ENCODE assay signal across 8 cellular contexts in the genomic region with DNA sequence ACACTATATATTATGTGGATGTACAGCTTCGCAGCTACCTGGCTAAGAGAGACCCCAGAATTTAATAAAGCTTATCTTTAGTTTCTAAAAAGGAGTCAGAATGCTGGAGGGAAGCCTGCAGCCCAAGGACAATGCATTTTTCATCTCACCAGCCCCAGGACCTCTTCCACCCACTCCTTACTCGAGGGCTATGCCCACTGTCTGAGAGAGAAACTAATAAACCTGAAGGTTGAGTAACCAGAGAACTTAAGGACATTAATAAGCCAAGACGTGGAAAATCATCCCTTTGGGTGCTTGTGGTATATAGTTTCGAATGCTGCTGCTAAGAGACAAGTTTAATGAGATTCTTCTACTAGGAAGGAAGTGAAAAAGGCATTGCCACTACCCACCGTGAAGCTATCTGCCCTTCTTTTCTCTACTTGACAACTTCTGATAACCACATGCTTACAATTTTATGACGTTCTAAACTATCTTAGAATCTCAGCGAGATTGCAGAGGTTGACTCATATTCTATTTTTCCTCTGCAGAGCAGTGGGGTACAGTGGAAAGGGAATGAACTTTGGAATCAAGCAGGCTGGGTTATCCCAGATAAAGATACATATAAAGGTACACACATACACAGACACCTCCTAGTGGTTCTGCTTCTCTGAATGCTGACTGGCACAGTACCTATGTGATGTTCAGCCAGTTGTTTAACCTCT. TPM values are rescaled to one million over a fixed set of nuclear protein-coding genes. Genes with fewer than 3 reads are reported as not detected.
DNase-seq lines count a peak whose midpoint lies in the region; ATAC-seq and TF ChIP-seq lines count a peak whose summit lies in the region.

No MANE protein-coding gene starts in this region.

- H3K9me3 ChIP-seq in left ventricle myocardium inferior (replicated peaks) (no peaks in the 10 kb centered on the region), heart right ventricle (no peaks in the 10 kb centered on the region), right cardiac atrium (ENCODE audit: control insufficient read depth, low read length) (no peaks in the 10 kb centered on the region)

- intact Hi-C loops in left ventricle myocardium inferior (cut with micrococcal nuclease) = loop anchor here (10.0 kb wide), 1 partner anchor 78 kb away; no protein-coding TSS in a partner anchor
- intact Hi-C loops in heart right ventricle (cut with DNase I) = loop anchor here in 6 of 10 donors (10.0 kb wide), 5 partner anchors 48 to 352 kb away; no protein-coding TSS in a partner anchor
- intact Hi-C loops in right cardiac atrium (cut with DNase I) = loop anchor here in 1 of 4 donors (10.0 kb wide), 1 partner anchor 58 kb away; no protein-coding TSS in a partner anchor

- H3K4me1 ChIP-seq in left ventricle myocardium inferior = peaks cover 72% of the 10 kb centered on the region
- peaks cover 0 to 68% (median 43%) of the 10 kb centered on the region in 9 donors for H3K4me1 ChIP-seq in heart right ventricle
- H3K4me1 ChIP-seq in right cardiac atrium (ENCODE audit: control insufficient read depth, insufficient read depth, low read length) = peaks cover 6% of the 10 kb centered on the region

- H3K27me3 ChIP-seq in left ventricle myocardium inferior (ENCODE audit: low read depth) (no peaks in the 10 kb centered on the region), heart right ventricle (no peaks in the 10 kb centered on the region), right cardiac atrium (ENCODE audit: control insufficient read depth, insufficient read depth) (no peaks in the 10 kb centered on the region)

- H3K36me3 ChIP-seq in left ventricle myocardium inferior (no peaks in the 10 kb centered on the region), heart right ventricle (peaks cover 0 to 4% (median 0%) of the 10 kb centered on the region in 9 donors)

- H3K27ac ChIP-seq in left ventricle myocardium inferior (replicated peaks) (no peak overlapping the region), heart right ventricle (peak overlapping the region in 2 of 10 donors; percentile 38 to 45), right cardiac atrium (ENCODE audit: low read length) (no peak overlapping the region)

- ATAC-seq in heart right ventricle = no peak
- ATAC-seq in HG03575 (IDR thresholded peaks at IDR 0.05; ENCODE audit: extremely low read depth, insufficient number of reproducible peaks, low FRiP score, unreplicated experiment) = peak; percentile 26
- ATAC-seq in right cardiac atrium = no peak

- TF ChIP-seq CTCF in left ventricle myocardium inferior (IDR thresholded peaks at IDR 0.05; ENCODE audit: borderline replicate concordance) = peak; percentile 22
- peak in 2 of 9 donors; percentile 17 to 25 for TF ChIP-seq CTCF in heart right ventricle (IDR thresholded peaks at IDR 0.05)

- DNase-seq in left ventricle myocardium inferior = no peak
- DNase-seq in heart right ventricle = no peak
- DNase-seq in central memory CD4-positive, alpha-beta T cell = peak; percentile 4
- DNase-seq in activated CD4-positive, CD25-positive, alpha-beta regulatory T cell treated with anti-CD3 and anti-CD28 coated beads, Interleukin-2, amount 50 U/mL, for 72 hours = no peak
- no peak for DNase-seq in UCSD-AML1 (lab: John Stamatoyannopoulos, UW; ENCODE audit: unreplicated experiment)
- DNase-seq in stimulated activated CD4-positive, alpha-beta T cell treated with anti-CD3 and anti-CD28 coated beads, Interleukin-1b, Interleukin-23, amount 100 ng/mL, for 48 hours = no peak
- no peak for DNase-seq in right cardiac atrium

- H3K4me3 ChIP-seq in left ventricle myocardium inferior (no peak overlapping the region), heart right ventricle (no peak overlapping the region), right cardiac atrium (ENCODE audit: low read length) (no peak overlapping the region)

- 57 to 63% methylated on average over 7 of the region's 7 CpGs for WGBS in heart right ventricle, 2 donors
- 65% methylated on average over 7 of the region's 7 CpGs for WGBS in right cardiac atrium

RNA-seq across cellular contexts. Expression of a gene that starts 3.3 kb away (rescaled TPM):
- 22.2 TPM for total RNA-seq in left ventricle myocardium inferior
- total RNA-seq in heart right ventricle = 10 to 100 TPM; 18.1 to 39.9 (median 27.6) TPM
- polyA plus RNA-seq in heart right ventricle = 1 to 10 TPM; 2.3 to 2.4 TPM
- total RNA-seq in right cardiac atrium = 10 to 100 TPM; 14.4 to 31.1 (median 21.9) TPM
- 2.1 TPM for polyA plus RNA-seq in right cardiac atrium
